ENCODE assay signal across 8 cellular contexts in genomic region chr6:30100585-30101422, GRCh38.
DNase-seq lines count a peak whose midpoint lies in the region; FAIRE-seq and TF ChIP-seq lines count a peak whose summit lies in the region.

No MANE protein-coding gene starts in this region.

- peak overlapping the region; percentile 80 to 82 (median 81) for H3K4me3 Mint-ChIP-seq in nephron

- no peaks in the 10 kb centered on the region for H3K36me3 Mint-ChIP-seq in nephron (ENCODE audit: low read depth)

- no peak overlapping the region for H3K27ac Mint-ChIP-seq in nephron

- FAIRE-seq in urothelium cell line (lab: Jason Lieb, UNC), result no peak

- peaks cover 91% of the 10 kb centered on the region for H3K27me3 Mint-ChIP-seq in nephron (ENCODE audit: low read depth)

- TF ChIP-seq CTCF in epithelial cell of esophagus (IDR thresholded peaks at IDR 0.05; ENCODE audit: insufficient read depth, low read depth, low read length, missing control alignments) (no peak), nephron (IDR thresholded peaks at IDR 0.05; ENCODE audit: unreplicated experiment in 3 of 3) (no peak)

- H3K4me1 Mint-ChIP-seq in nephron, result peaks cover 35% of the 10 kb centered on the region

- H3K9me3 Mint-ChIP-seq in nephron, result no peaks in the 10 kb centered on the region

- H3K4me3 ChIP-seq in epithelial cell of esophagus (ENCODE audit: low read length), result peak overlapping the region; percentile 56

- DNase-seq in NCI-H1417 (lab: John Stamatoyannopoulos, UW) (peak in 2 of 3 experiments; percentile 53 to 55), NCI-H1417 treated with DMSO at 0.1 percent for 48 hours (lab: John Stamatoyannopoulos, UW) (no peak), T-helper 9 cell (peak; percentile 14), epithelial cell of esophagus (ENCODE audit: low read depth) (peak; percentile 84), NCI-H774 (lab: John Stamatoyannopoulos, UW) (no peak), urothelium cell line (ENCODE audit: low spot score) (no peak), SW 1271 (lab: John Stamatoyannopoulos, UW) (no peak)

Comparison
In these comparisons a context has a peak if more than half of its experiments do, and no peak if none do; other contexts are left out.
1. DNase-seq: peak in NCI-H1417 (2 of 3), T-helper 9 cell (single experiment) and epithelial cell of esophagus (single experiment); none in NCI-H1417 treated with DMSO at 0.1 percent for 48 hours (single experiment), NCI-H774 (single experiment), urothelium cell line (single experiment) and SW 1271 (0 of 2).